In the genomic region with DNA sequence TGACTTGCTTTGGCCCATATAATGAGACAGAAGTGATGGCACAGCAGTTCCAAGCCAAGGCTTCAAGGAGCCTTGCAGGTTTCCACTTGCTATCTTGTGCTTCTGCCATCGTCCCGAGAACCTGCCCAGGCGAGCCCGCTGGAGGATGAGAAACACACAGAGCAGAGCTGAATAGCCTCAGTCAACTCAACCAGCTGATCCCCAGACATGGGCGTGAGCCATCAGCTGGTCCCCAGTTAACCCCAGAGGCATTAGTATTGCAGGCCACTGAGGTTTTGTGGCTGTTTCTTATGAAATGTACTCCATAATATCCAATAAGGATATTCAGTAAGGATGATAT, we compare ENCODE assay signal across 19 cellular contexts. TPM values are rescaled to one million over a fixed set of nuclear protein-coding genes. Genes with fewer than 3 reads are reported as not detected.
DNase-seq lines count a peak whose midpoint lies in the region; ATAC-seq, FAIRE-seq and TF ChIP-seq lines count a peak whose summit lies in the region.
"Had no signal": no experiment of that assay in that cellular context is flagged by ENCODE, and none has a peak within 500 bp of the region (broad histone marks: within the 10 kb centered on the region; RNA-seq: fewer than 3 reads in every experiment).

No MANE protein-coding gene starts in this region.

- H4K5ac ChIP-seq in IMR-90 (ENCODE audit: low read depth, low read length) (no peak overlapping the region), mesendoderm (ENCODE audit: low read length) (no peak overlapping the region)

- H2AK5ac ChIP-seq in IMR-90 (ENCODE audit: low read depth, low read length) (no peak overlapping the region), mesendoderm (ENCODE audit: low read length) (no peak overlapping the region)

- H4K8ac ChIP-seq in IMR-90 (ENCODE audit: low read depth in 2 of 2, low read length in 2 of 2) = no peak overlapping the region
- H4K8ac ChIP-seq in mesendoderm (ENCODE audit: low read depth, low read length) = no peak overlapping the region

- peak overlapping the region; percentile 15 for H2AK9ac ChIP-seq in IMR-90 (replicated peaks; ENCODE audit: low read depth, low read length, poor library complexity)

- H3K79me1 ChIP-seq in IMR-90 (ENCODE audit: low read depth in 1 of 2, low read length in 2 of 2) (no peaks in the 10 kb centered on the region), mesendoderm (ENCODE audit: low read length) (no peaks in the 10 kb centered on the region)

- H3K36me3 ChIP-seq in IMR-90 (ENCODE audit: control insufficient read depth, insufficient read depth, low read length) (no peaks in the 10 kb centered on the region), keratinocyte (ENCODE audit: control insufficient read depth in 2 of 2, extremely low read depth in 1 of 2, insufficient read depth in 2 of 2, low read length in 2 of 2) (no peaks in the 10 kb centered on the region), upper lobe of right lung (no peaks in the 10 kb centered on the region), mesendoderm (ENCODE audit: control insufficient read depth, insufficient read depth, low read length) (no peaks in the 10 kb centered on the region)

- no peak overlapping the region for H3K27ac ChIP-seq in IMR-90 (ENCODE audit: insufficient read depth, low read length)
- H3K27ac ChIP-seq in keratinocyte (ENCODE audit: control insufficient read depth, insufficient read depth, low read length) = no peak overlapping the region
- H3K27ac ChIP-seq in upper lobe of right lung = no peak overlapping the region
- no peak overlapping the region for H3K27ac ChIP-seq in mesendoderm (ENCODE audit: low read depth, low read length)
- no peak overlapping the region for H3K27ac ChIP-seq in CD4-positive, alpha-beta T cell (ENCODE audit: low read depth, low read length)

- H3K23ac ChIP-seq in IMR-90 (ENCODE audit: low read depth, low read length) = no peak overlapping the region
- no peak overlapping the region for H3K23ac ChIP-seq in mesendoderm (ENCODE audit: low read length)

- H3K9me1 ChIP-seq in IMR-90 (ENCODE audit: insufficient read depth, low read length) = no peaks in the 10 kb centered on the region
- H3K9me1 ChIP-seq in keratinocyte (ENCODE audit: control insufficient read depth, extremely low read depth, insufficient read depth, low read length) = no peaks in the 10 kb centered on the region

- in situ Hi-C loops in IMR-90 (cut with MboI; ENCODE audit: low sequenced_read_pairs) = no loop called here

- no TSS peak for BruUV-seq in IMR-90 (replicated peaks; lab: Mats Ljungman, UMichigan)
- BruUV-seq in MCF 10A (replicated peaks; lab: Mats Ljungman, UMichigan) = no TSS peak

- H3K9ac ChIP-seq in IMR-90 (ENCODE audit: low read depth, low read length) = no peak overlapping the region
- H3K9ac ChIP-seq in keratinocyte (ENCODE audit: control insufficient read depth, extremely low read depth, insufficient read depth, low read length) = no peak overlapping the region
- H3K9ac ChIP-seq in mesendoderm (ENCODE audit: low read length) = no peak overlapping the region

- H3K4me3 ChIP-seq in IMR-90 (ENCODE audit: insufficient read depth, low read depth, low read length) = no peak overlapping the region
- H3K4me3 ChIP-seq in keratinocyte (ENCODE audit: control insufficient read depth in 2 of 3, extremely low read depth in 1 of 3, insufficient read depth in 2 of 3, low read depth in 1 of 3, low read length in 3 of 3) = no peak overlapping the region
- H3K4me3 ChIP-seq in upper lobe of right lung = no peak overlapping the region
- H3K4me3 ChIP-seq in mesendoderm (ENCODE audit: low read length) = no peak overlapping the region
- H3K4me3 ChIP-seq: GM12878 had no signal

- no peak overlapping the region for H3K14ac ChIP-seq in IMR-90 (replicated peaks; ENCODE audit: low read depth, low read length)

- H3K9me3 Mint-ChIP-seq in MCF 10A (ENCODE audit: unreplicated experiment) = no peaks in the 10 kb centered on the region
- H3K9me3 Mint-ChIP-seq in CD4-positive, alpha-beta T cell = no peaks in the 10 kb centered on the region

- H3K27me3 ChIP-seq in IMR-90 (ENCODE audit: control insufficient read depth, insufficient read depth, low read length) = peaks cover 4% of the 10 kb centered on the region; the same call in 1 of the 2 replicates
- no peaks in the 10 kb centered on the region for H3K27me3 ChIP-seq in keratinocyte (ENCODE audit: control insufficient read depth, extremely low read depth, insufficient read depth, low read length)
- no peaks in the 10 kb centered on the region for H3K27me3 ChIP-seq in upper lobe of right lung
- no peaks in the 10 kb centered on the region for H3K27me3 ChIP-seq in mesendoderm (ENCODE audit: insufficient read depth, low read length, poor library complexity)
- no peaks in the 10 kb centered on the region for H3K27me3 ChIP-seq in CD4-positive, alpha-beta T cell (ENCODE audit: control insufficient read depth, insufficient read depth, low read length)

- FAIRE-seq in keratinocyte (lab: Jason Lieb, UNC) (peak; percentile 90), GM12891 (lab: Jason Lieb, UNC) (no peak)
- FAIRE-seq: GM18507, H54 had no signal

- CTCF ChIA-PET in IMR-90 (lab: Yijun Ruan, JAX) = no interaction called here
- CTCF ChIA-PET in MCF 10A (lab: Yijun Ruan, JAX) = interaction anchor here (0.5 to 1.8 kb wide), 8 partner anchors 9 to 1509 kb away, joined by 3 to 6 read pairs (median 4); no protein-coding TSS in a partner anchor
- CTCF ChIA-PET in CD4-positive, alpha-beta T cell (lab: Charles Lee) = interaction anchor here (0.8 kb wide), 1 partner anchor 140 kb away, joined by 3 read pairs; no protein-coding TSS in a partner anchor

- H3K79me2 ChIP-seq in keratinocyte (ENCODE audit: control insufficient read depth, insufficient read depth, low read length) = no peaks in the 10 kb centered on the region
- H3K79me2 ChIP-seq in mesendoderm (ENCODE audit: control insufficient read depth, insufficient read depth, low read length) = no peaks in the 10 kb centered on the region

- H2BK5ac ChIP-seq in IMR-90 (ENCODE audit: low read depth, low read length, poor library complexity, severe bottlenecking) = no peak overlapping the region
- H2BK5ac ChIP-seq in mesendoderm (ENCODE audit: low read length) = no peak overlapping the region

- H2AFZ ChIP-seq in IMR-90 (replicated peaks; ENCODE audit: low read length, poor library complexity) = no peak overlapping the region
- no peak overlapping the region for H2AFZ ChIP-seq in keratinocyte (ENCODE audit: control insufficient read depth, low read length)

- POLR2A ChIA-PET in IMR-90 (lab: Charles Lee; ENCODE audit: unreplicated experiment) (no interaction called here), MCF 10A (lab: Yijun Ruan, JAX) (interaction anchor here (0.6 to 6.2 kb wide), 27 partner anchors 10 to 380 kb away, joined by 3 to 163 read pairs (median 4); a partner anchor contains a TSS)
- POLR2A ChIA-PET in CD4-positive, alpha-beta T cell (lab: Charles Lee) = no interaction called here

- H3K27me3 Mint-ChIP-seq in MCF 10A (ENCODE audit: insufficient read depth, unreplicated experiment) = no peaks in the 10 kb centered on the region
- H3K27me3 Mint-ChIP-seq in CD4-positive, alpha-beta T cell = no peaks in the 10 kb centered on the region

- ATAC-seq in IMR-90 (ENCODE audit: low read depth) (no peak), upper lobe of right lung (peak; percentile 71)
- ATAC-seq in CD4-positive, alpha-beta T cell (ENCODE audit: poor library complexity) = no peak
- ATAC-seq: GM12878 had no signal

- peak overlapping the region; percentile 1 for H3K27ac Mint-ChIP-seq in MCF 10A (ENCODE audit: low read depth, unreplicated experiment)
- H3K27ac Mint-ChIP-seq in CD4-positive, alpha-beta T cell = no peak overlapping the region

- H3K4me1 ChIP-seq in IMR-90 (ENCODE audit: control insufficient read depth, insufficient read depth, low read length) (peaks cover under 1% of the 10 kb centered on the region; the same call in 1 of the 2 replicates), keratinocyte (ENCODE audit: control insufficient read depth, extremely low read depth, insufficient read depth, low read length) (peaks cover 12% of the 10 kb centered on the region), upper lobe of right lung (peaks cover 8% of the 10 kb centered on the region), mesendoderm (ENCODE audit: control insufficient read depth, low read depth, low read length) (no peaks in the 10 kb centered on the region)
- H3K4me1 ChIP-seq: Caco-2 had no signal

- WGBS in IMR-90 (ENCODE audit: extremely low coverage in 2 of 2, insufficient read length in 1 of 2), 2 experiments = no CpG with 5 or more reads among the region's 5 CpGs
- WGBS in mesendoderm (ENCODE audit: extremely low coverage, insufficient coverage, low lambda C conversion rate) = no CpG with 5 or more reads among the region's 5 CpGs

- no peak overlapping the region for H4K91ac ChIP-seq in IMR-90 (ENCODE audit: insufficient read depth, low read depth, low read length)

- H3K4me3 Mint-ChIP-seq in MCF 10A (ENCODE audit: unreplicated experiment) = no peak overlapping the region
- H3K4me3 Mint-ChIP-seq in CD4-positive, alpha-beta T cell = no peak overlapping the region

- DNase-seq in IMR-90 (no peak), MCF 10A (ENCODE audit: unreplicated experiment) (peak; percentile 54), keratinocyte (ENCODE audit: low read depth, low spot score) (no peak), upper lobe of right lung (peak; percentile 66), mesendoderm (no peak), GM12891 (ENCODE audit: insufficient read length, low spot score) (no peak)
- DNase-seq in CD4-positive, alpha-beta T cell = no peak
- DNase-seq: AML-193, Caco-2, EL, KG1, NCI-H1417 treated with DMSO at 0.1 percent for 48 hours, NCI-H187 treated with DMSO at 0.1 percent for 48 hours, NCI-H2227 treated with DMSO at 0.1 percent for 48 hours, NCI-H510A treated with DMSO at 0.1 percent for 48 hours, NCI-H774 had no signal

- no peaks in the 10 kb centered on the region for H3K9me3 ChIP-seq in IMR-90 (ENCODE audit: control insufficient read depth, insufficient read depth, low read length)
- H3K9me3 ChIP-seq in keratinocyte (ENCODE audit: control insufficient read depth, low read depth, low read length) = no peaks in the 10 kb centered on the region
- H3K9me3 ChIP-seq in upper lobe of right lung = no peaks in the 10 kb centered on the region
- no peaks in the 10 kb centered on the region for H3K9me3 ChIP-seq in CD4-positive, alpha-beta T cell (ENCODE audit: control insufficient read depth, low read length)
- H3K9me3 ChIP-seq: Caco-2 had no signal

- H3K4ac ChIP-seq in IMR-90 (ENCODE audit: low read depth, low read length) (no peak overlapping the region), mesendoderm (ENCODE audit: low read depth, low read length) (no peak overlapping the region)

- H2BK20ac ChIP-seq in IMR-90 (ENCODE audit: low read depth, low read length) = no peak overlapping the region

- dilution Hi-C loops in IMR-90 (cut with HindIII; ENCODE audit: low sequenced_read_pairs, unreplicated experiment) (no loop called here), keratinocyte (cut with MboI; ENCODE audit: extremely low pct_ligation_motif_present, low sequenced_read_pairs) (no loop called here)

- H3K56ac ChIP-seq in IMR-90 (ENCODE audit: extremely low read depth, insufficient read depth, low read length) = no peak overlapping the region
- H3K56ac ChIP-seq in mesendoderm (ENCODE audit: low read length) = no peak overlapping the region

- TF ChIP-seq CTCF in IMR-90 (conservative IDR thresholded peaks at IDR 0.05; ENCODE audit: low read depth, low read length) (no peak), MCF 10A (IDR thresholded peaks at IDR 0.05; ENCODE audit: unreplicated experiment) (no peak), keratinocyte (optimal IDR thresholded peaks at IDR 0.05 in 1 of 3, IDR thresholded peaks at IDR 0.05 in 1 of 3, conservative IDR thresholded peaks at IDR 0.05 in 1 of 3; ENCODE audit: extremely low read depth in 1 of 3, insufficient read depth in 2 of 3, low read length in 3 of 3) (no peak), upper lobe of right lung (IDR thresholded peaks at IDR 0.05) (no peak)
- TF ChIP-seq CTCF in CD4-positive, alpha-beta T cell (IDR thresholded peaks at IDR 0.05) = no peak

- no peak overlapping the region for H3K18ac ChIP-seq in IMR-90 (ENCODE audit: low read depth, low read length)
- H3K18ac ChIP-seq in mesendoderm (ENCODE audit: low read length) = no peak overlapping the region

- H3K4me2 ChIP-seq in IMR-90 (ENCODE audit: low read depth, low read length) (no peak overlapping the region), keratinocyte (ENCODE audit: control insufficient read depth, extremely low read depth, insufficient read depth, low read depth, low read length) (peak overlapping the region; percentile 45), mesendoderm (ENCODE audit: low read length) (no peak overlapping the region)

- H2BK120ac ChIP-seq in IMR-90 (ENCODE audit: low read depth, low read length) (no peak overlapping the region), mesendoderm (ENCODE audit: low read depth, low read length) (no peak overlapping the region)

- H3K36me3 Mint-ChIP-seq in MCF 10A (ENCODE audit: insufficient read depth, unreplicated experiment) = peaks cover 6% of the 10 kb centered on the region
- H3K36me3 Mint-ChIP-seq in CD4-positive, alpha-beta T cell (ENCODE audit: low read depth) = no peaks in the 10 kb centered on the region

- H2BK15ac ChIP-seq in IMR-90 (ENCODE audit: low read depth, low read length) (no peak overlapping the region), mesendoderm (replicated peaks; ENCODE audit: low read depth) (no peak overlapping the region)

- no peak for TF ChIP-seq POLR2A in IMR-90 (IDR thresholded peaks at IDR 0.05; ENCODE audit: low read depth, low read length)
- no peak for TF ChIP-seq POLR2A in GM12891 (IDR thresholded peaks at IDR 0.05; ENCODE audit: low read depth, low read length)

- intact Hi-C loops in IMR-90 (cut with micrococcal nuclease) = no loop called here
- intact Hi-C loops in MCF 10A (cut with micrococcal nuclease) = no loop called here
- intact Hi-C loops in upper lobe of right lung (cut with DNase I) = no loop called here
- intact Hi-C loops in CD4-positive, alpha-beta T cell (cut with DNase I, micrococcal nuclease) = no loop called here

- no peak for TF ChIP-seq RAD21 in IMR-90 (IDR thresholded peaks at IDR 0.05; ENCODE audit: low read length)

- peaks cover 12% of the 10 kb centered on the region for H3K4me1 Mint-ChIP-seq in MCF 10A (ENCODE audit: insufficient read depth, unreplicated experiment)
- no peaks in the 10 kb centered on the region for H3K4me1 Mint-ChIP-seq in CD4-positive, alpha-beta T cell (ENCODE audit: low read depth)

- no peaks in the 10 kb centered on the region for H4K20me1 ChIP-seq in IMR-90 (ENCODE audit: insufficient read depth, low read length)
- H4K20me1 ChIP-seq in keratinocyte (ENCODE audit: control insufficient read depth, extremely low read depth, insufficient read depth, low read length) = no peaks in the 10 kb centered on the region

RNA-seq across cellular contexts. Expression of a gene that starts 57.7 kb away (rescaled TPM):
- 10.8 and 15.6 TPM in 2 replicates for total RNA-seq in IMR-90 (2012; rRNA removed)
- polyA plus RNA-seq in IMR-90 (2012; rRNA removed) = 7.3 and 9.5 TPM in 2 replicates
- 1.3 and 1.7 TPM in 2 replicates for polyA plus RNA-seq in IMR-90 (2012; cell fraction: cytosol; rRNA removed)
- 4.9 and 39.2 TPM in 2 replicates for polyA plus RNA-seq in IMR-90 (2012; cell fraction: nucleus; rRNA removed; ENCODE audit: low replicate concordance)
- 35.4 and 63.8 TPM in 2 replicates for total RNA-seq in MCF 10A (2022)
- 6.5 to 23.4 TPM (median 17.7 TPM) in 3 replicates for polyA plus RNA-seq in keratinocyte
- polyA plus RNA-seq in keratinocyte (2011; ENCODE audit: low read depth) = 45.1 TPM
- polyA plus RNA-seq in keratinocyte (2011; cell fraction: cytosol; rRNA removed) = 6.9 and 12.9 TPM in 2 replicates
- polyA plus RNA-seq in keratinocyte (2011; cell fraction: nucleus; rRNA removed) = 22.7 and 28.5 TPM in 2 replicates
- polyA plus RNA-seq in keratinocyte (2012; ENCODE audit: low replicate concordance) = 7.1 and 19.9 TPM in 2 replicates
- polyA minus RNA-seq in keratinocyte = 7.6 to 11.9 TPM (median 7.7 TPM) in 3 replicates
- polyA minus RNA-seq in keratinocyte (2011; cell fraction: cytosol; rRNA and poly(A)+ RNA removed) = 5.4 TPM
- polyA minus RNA-seq in keratinocyte (2011; cell fraction: nucleus; rRNA and poly(A)+ RNA removed) = 10.9 and 20.9 TPM in 2 replicates
- total RNA-seq in upper lobe of right lung = 104 TPM
- polyA plus RNA-seq in mesendoderm (2013, experiment 1 of 2) = 4.9 TPM
- 5.2 TPM for polyA plus RNA-seq in mesendoderm (2013, experiment 2 of 2)
- 100 to 1,000 TPM; 171 to 176 TPM for total RNA-seq in CD4-positive, alpha-beta T cell
- polyA plus RNA-seq in GM12891 (2012; ENCODE audit: low read depth, missing spikeins) = 21.4 TPM

Comparison
In these comparisons a context has a peak if more than half of its experiments do, and no peak if none do; other contexts are left out.
1. DNase-seq: peak in MCF 10A (single experiment) and upper lobe of right lung (single experiment); none in IMR-90 (single experiment), keratinocyte (single experiment), mesendoderm (single experiment), CD4-positive, alpha-beta T cell (0 of 10) and GM12891 (single experiment).